ENCODE assay signal across 30 cellular contexts in genomic region chr1:237478842-237479241, GRCh38.
"Had no signal": no experiment of that assay in that cellular context is flagged by ENCODE, and none has a peak within 500 bp of the region (broad histone marks: within the 10 kb centered on the region; RNA-seq: fewer than 3 reads in every experiment).

No MANE protein-coding gene starts in this region.

- H3K4me2 ChIP-seq: hepatocyte, smooth muscle cell had no signal

- H3K9ac ChIP-seq: parathyroid adenoma had no signal

- H3K36me3 ChIP-seq: gastrocnemius medialis, neutrophil, right atrium auricular region, stomach, thyroid gland, vagina had no signal

- ATAC-seq: gastrocnemius medialis; left lobe of liver; mucosa of descending colon; natural killer cell treated with Interleukin-12 subunit alpha and Interleukin-12 subunit beta and Interleukin-15 and Interleukin-18, amount 100 ng/mL, for 72 hours; sciatic nerve had no signal

- H2AFZ ChIP-seq: hepatocyte, parathyroid adenoma had no signal

- H3K4me3 ChIP-seq: dorsolateral prefrontal cortex, gastrocnemius medialis, hepatocyte, lung, mucosa of descending colon, right atrium auricular region, smooth muscle cell, stomach, thyroid gland, vagina had no signal

- DNase-seq: dorsolateral prefrontal cortex; effector CD4-positive, alpha-beta T cell; foreskin fibroblast; gastrocnemius medialis; head of caudate nucleus; kidney; mesenchymal stem cell; mucosa of descending colon; naive B cell; stimulated activated CD4-positive, alpha-beta T cell treated with anti-CD3 and anti-CD28 coated beads, Interleukin-12 subunit alpha, Interleukin-12 subunit beta, amount 100 ng/mL, for 4 hours; stimulated activated CD4-positive, alpha-beta T cell treated with anti-CD3 and anti-CD28 coated beads, Interleukin-1b, Interleukin-23, amount 100 ng/mL, for 48 hours; stimulated activated CD4-positive, alpha-beta T cell treated with anti-CD3 and anti-CD28 coated beads, Interleukin-4, amount 100 ng/mL, for 1 hour; stimulated activated CD8-positive, alpha-beta memory T cell treated with anti-CD3 and anti-CD28 coated beads, Interleukin-4, amount 100 ng/mL, for 48 hours; stimulated activated naive CD4-positive, alpha-beta T cell treated with Interleukin-2 at 50 U/mL for 16 hours; stomach; thyroid gland; trophoblast cell had no signal

- H3K4me3 Mint-ChIP-seq: mesothelial cell of epicardium; naive B cell; natural killer cell treated with Interleukin-12 subunit alpha and Interleukin-12 subunit beta and Interleukin-15 and Interleukin-18, amount 100 ng/mL, for 72 hours; neural crest cell had no signal

- H3K27ac Mint-ChIP-seq: mesothelial cell of epicardium; natural killer cell treated with Interleukin-12 subunit alpha and Interleukin-12 subunit beta and Interleukin-15 and Interleukin-18, amount 100 ng/mL, for 72 hours; progenitor cell of endocrine pancreas had no signal

- FAIRE-seq: kidney had no signal

- H3K27me3 ChIP-seq: dorsolateral prefrontal cortex, gastrocnemius medialis, hepatocyte, neutrophil, right atrium auricular region, stomach, thyroid gland, vagina had no signal

- H3K4me1 ChIP-seq: gastrocnemius medialis, parathyroid adenoma, right atrium auricular region, stomach, thyroid gland, vagina had no signal

- H3K36me3 Mint-ChIP-seq: mesothelial cell of epicardium; naive B cell; natural killer cell treated with Interleukin-12 subunit alpha and Interleukin-12 subunit beta and Interleukin-15 and Interleukin-18, amount 100 ng/mL, for 72 hours had no signal

- H3K27ac ChIP-seq: dorsolateral prefrontal cortex, gastrocnemius medialis, hepatocyte, neutrophil, parathyroid adenoma, stomach, thyroid gland, vagina had no signal

- H3K79me2 ChIP-seq: hepatocyte, parathyroid adenoma had no signal

- H3K9me3 ChIP-seq: gastrocnemius medialis, mucosa of descending colon, neutrophil, right atrium auricular region, stomach, thyroid gland, vagina had no signal

- H3K4me1 Mint-ChIP-seq: mesothelial cell of epicardium, naive B cell, neural crest cell had no signal

- H3K27me3 Mint-ChIP-seq: naive B cell; natural killer cell treated with Interleukin-12 subunit alpha and Interleukin-12 subunit beta and Interleukin-15 and Interleukin-18, amount 100 ng/mL, for 72 hours; progenitor cell of endocrine pancreas had no signal
